In genomic region chr5:132489871-132490483, GRCh38 we compare ENCODE assay signal across 9 cellular contexts. TPM values are rescaled to one million over a fixed set of nuclear protein-coding genes. Genes with fewer than 3 reads are reported as not detected.
DNase-seq lines count a peak whose midpoint lies in the region; ATAC-seq and TF ChIP-seq lines count a peak whose summit lies in the region.
"Had no signal": no experiment of that assay in that cellular context is flagged by ENCODE, and none has a peak within 500 bp of the region (broad histone marks: within the 10 kb centered on the region; RNA-seq: fewer than 3 reads in every experiment).

No MANE protein-coding gene starts in this region.

- H3K9me3 Mint-ChIP-seq in H9, result no peaks in the 10 kb centered on the region; a peak in 1 of 5 replicates

- H2BK20ac ChIP-seq in H9 (ENCODE audit: low read depth, low read length, poor library complexity, severe bottlenecking), result no peak overlapping the region

- TF ChIP-seq CTCF in H9 (conservative IDR thresholded peaks at IDR 0.05), result no peak
- TF ChIP-seq CTCF in foreskin keratinocyte (conservative IDR thresholded peaks at IDR 0.05), result peak; percentile 23
- TF ChIP-seq CTCF in omental fat pad (IDR thresholded peaks at IDR 0.05), result no peak

- no peak overlapping the region; the same call in 1 of the 2 replicates for H2BK15ac ChIP-seq in H9 (ENCODE audit: low read depth, low read length)

- peaks cover 13 to 22% (median 21%) of the 10 kb centered on the region in 3 experiments for H3K36me3 Mint-ChIP-seq in H9 (ENCODE audit: insufficient read depth in 1 of 3, low read depth in 3 of 3)

- H3K27ac ChIP-seq in H9 (ENCODE audit: insufficient read length, low read depth, low read length) (no peak overlapping the region), foreskin keratinocyte (peak overlapping the region; percentile 90)

- H3K79me1 ChIP-seq in H9 (ENCODE audit: insufficient read depth, low read depth, low read length, poor library complexity, severe bottlenecking), result no peaks in the 10 kb centered on the region

- no peak overlapping the region for H4K91ac ChIP-seq in H9 (ENCODE audit: insufficient read length, low read depth, low read length)

- no peak overlapping the region for H3K27ac Mint-ChIP-seq in H9

- H3K56ac ChIP-seq in H9 (ENCODE audit: insufficient read length, low read depth, low read length), result no peak overlapping the region

- ATAC-seq in foreskin keratinocyte, result no peak
- peak; percentile 2 for ATAC-seq in omental fat pad (ENCODE audit: low FRiP score)

- H3K23me2 ChIP-seq in H9 (ENCODE audit: insufficient read length, low read depth, low read length, poor library complexity, severe bottlenecking), result peaks cover 13% of the 10 kb centered on the region

- peak overlapping the region; percentile 71 to 83 for H3K4me3 Mint-ChIP-seq in H9

- no peak overlapping the region for H3K4ac ChIP-seq in H9 (ENCODE audit: low read depth, low read length)

- no peaks in the 10 kb centered on the region for H3K9me3 ChIP-seq in H9 (ENCODE audit: control insufficient read depth, low read depth, low read length)

- H2BK5ac ChIP-seq in H9 (ENCODE audit: insufficient read length, low read length), result no peak overlapping the region

- H3K79me2 ChIP-seq in H9 (ENCODE audit: insufficient read depth, low read length), result no peaks in the 10 kb centered on the region; the same call in 1 of the 2 replicates

- no peak overlapping the region for H4K8ac ChIP-seq in H9 (replicated peaks; ENCODE audit: insufficient read length, low read depth, low read length)

- H3K18ac ChIP-seq in H9 (ENCODE audit: insufficient read length, low read depth, low read length), result no peak overlapping the region

- H2BK12ac ChIP-seq in H9 (ENCODE audit: insufficient read length, low read depth, low read length), result no peak overlapping the region

- WGBS in H9 (ENCODE audit: extremely low coverage, insufficient read length, low lambda C conversion rate), result no CpG with 5 or more reads among the region's 65 CpGs

- H3T11ph ChIP-seq in H9 (ENCODE audit: low read length), result no peak overlapping the region

- H2AFZ ChIP-seq in H9 (ENCODE audit: low read length), result no peak overlapping the region

- H2AK5ac ChIP-seq in H9 (ENCODE audit: insufficient read length, low read length), result no peak overlapping the region

- peaks cover 29% of the 10 kb centered on the region for H3K27me3 Mint-ChIP-seq in H9 (ENCODE audit: low read depth)

- no peak overlapping the region for H2BK120ac ChIP-seq in H9 (ENCODE audit: low read depth, low read length, poor library complexity, severe bottlenecking)

- peak overlapping the region; percentile 76 for H3K4me2 ChIP-seq in H9 (ENCODE audit: insufficient read depth, insufficient read length, low read length)

- no peaks in the 10 kb centered on the region for H4K20me1 ChIP-seq in H9 (ENCODE audit: control insufficient read depth, insufficient read depth, insufficient read length)

- peaks cover 21 to 22% of the 10 kb centered on the region in 2 experiments for H3K4me1 Mint-ChIP-seq in H9

- H3K4me1 ChIP-seq in H9 (ENCODE audit: insufficient read depth, low read length), result no peaks in the 10 kb centered on the region
- peaks cover 13% of the 10 kb centered on the region for H3K4me1 ChIP-seq in foreskin keratinocyte

- H3K27me3 ChIP-seq in H9 (ENCODE audit: insufficient read depth, low read length) (no peaks in the 10 kb centered on the region; the same call in 1 of the 2 replicates), foreskin keratinocyte (no peaks in the 10 kb centered on the region)

- H3K9ac ChIP-seq in H9 (ENCODE audit: extremely low read depth, insufficient read length, low read length), result no peak overlapping the region

- H3K23ac ChIP-seq in H9 (ENCODE audit: insufficient read length, low read depth, low read length), result no peak overlapping the region

- no peak overlapping the region for H4K5ac ChIP-seq in H9 (ENCODE audit: insufficient read length, low read depth, low read length)

- DNase-seq in NCI-H1417 (lab: John Stamatoyannopoulos, UW) (peak in 2 of 3 experiments; percentile 52 to 53), NCI-H1417 treated with DMSO at 0.1 percent for 48 hours (lab: John Stamatoyannopoulos, UW) (no peak), H9 (peak; percentile 45), LoVo (ENCODE audit: low spot score) (peak; percentile 31), foreskin keratinocyte (no peak), omental fat pad (ENCODE audit: low spot score) (no peak), cerebellar nuclear complex (lab: John Stamatoyannopoulos, UW) (no peak)
- peak; percentile 87 for DNase-seq in activated effector memory CD4-positive, alpha-beta T cell treated with anti-CD3 and anti-CD28 coated beads, Interleukin-2, amount 50 U/mL, for 16 hours

- no peak overlapping the region; the same call in 1 of the 2 replicates for H3K14ac ChIP-seq in H9 (ENCODE audit: insufficient read depth, low read length)

RNA-seq across cellular contexts. Expression of gene IRF1, which starts 0.6 kb away (rescaled TPM):
- total RNA-seq in H9 (2021) (7.2 and 8.7 TPM in 2 replicates), foreskin keratinocyte (24.0 and 31.5 TPM in 2 replicates), omental fat pad (100 to 1,000 TPM in 3 of 4 donors, 10 to 100 TPM in 1; 23.5 to 172 (median 133) TPM)
- 18.0 and 22.7 TPM in 2 replicates for polyA plus RNA-seq in foreskin keratinocyte

RNA-seq across cellular contexts. Expression of gene IL5, which starts 53.3 kb away (rescaled TPM):
- not detected in 2 replicates for total RNA-seq in H9 (2021)
- not detected in 2 replicates for total RNA-seq in foreskin keratinocyte
- polyA plus RNA-seq in foreskin keratinocyte, result not detected in 2 replicates
- total RNA-seq in omental fat pad, result not detected
- total RNA-seq: pulmonary artery endothelial cell had no signal

Comparison
In these comparisons a context has a peak if more than half of its experiments do, and no peak if none do; other contexts are left out.
1. DNase-seq: peak in NCI-H1417 (2 of 3), H9 (single experiment), LoVo (single experiment) and activated effector memory CD4-positive, alpha-beta T cell treated with anti-CD3 and anti-CD28 coated beads, Interleukin-2, amount 50 U/mL, for 16 hours (single experiment); none in NCI-H1417 treated with DMSO at 0.1 percent for 48 hours (single experiment), foreskin keratinocyte (0 of 2), omental fat pad (single experiment) and cerebellar nuclear complex (0 of 2).